8 cellular contexts compared by ENCODE assay signal in genomic region chr2:30666307-30666874, GRCh38.
DNase-seq lines count a peak whose midpoint lies in the region; ATAC-seq and TF ChIP-seq lines count a peak whose summit lies in the region.

No MANE protein-coding gene starts in this region.

- TF ChIP-seq CTCF in WTC11 (IDR thresholded peaks at IDR 0.05) (no peak), kidney epithelial cell (IDR thresholded peaks at IDR 0.05; ENCODE audit: insufficient read depth, low read length, poor library complexity, severe bottlenecking) (no peak)

- no peak overlapping the region for H3K4me3 Mint-ChIP-seq in WTC11
- H3K4me3 Mint-ChIP-seq in activated naive CD8-positive, alpha-beta T cell treated with anti-CD3 and anti-CD28 coated beads, Interleukin-2, amount 50 U/mL, for 24 hours = no peak overlapping the region

- H3K9me3 Mint-ChIP-seq in WTC11 = peaks cover 54% of the 10 kb centered on the region
- H3K9me3 Mint-ChIP-seq in activated naive CD8-positive, alpha-beta T cell treated with anti-CD3 and anti-CD28 coated beads, Interleukin-2, amount 50 U/mL, for 24 hours = peaks cover 31% of the 10 kb centered on the region

- H3K27me3 ChIP-seq in kidney epithelial cell (ENCODE audit: control insufficient read depth, insufficient read depth, low read length) = no peaks in the 10 kb centered on the region

- ATAC-seq in WTC11 (peak; percentile 54), HG02852 (IDR thresholded peaks at IDR 0.05; ENCODE audit: unreplicated experiment) (no peak)
- no peak for ATAC-seq in activated naive CD8-positive, alpha-beta T cell treated with anti-CD3 and anti-CD28 coated beads, Interleukin-2, amount 50 U/mL, for 24 hours

- peaks cover 4% of the 10 kb centered on the region; the same call in 1 of the 2 replicates for H3K27me3 Mint-ChIP-seq in WTC11 (ENCODE audit: low read depth)
- peaks cover 7% of the 10 kb centered on the region for H3K27me3 Mint-ChIP-seq in activated naive CD8-positive, alpha-beta T cell treated with anti-CD3 and anti-CD28 coated beads, Interleukin-2, amount 50 U/mL, for 24 hours

- H3K36me3 ChIP-seq in kidney epithelial cell (ENCODE audit: control insufficient read depth, insufficient read depth, low read length) = no peaks in the 10 kb centered on the region

- CTCF ChIA-PET in WTC11 (lab: Charles Lee) = interaction anchor here (1.0 kb wide), 2 partner anchors 19 to 45 kb away, joined by 4 to 10 read pairs; no protein-coding TSS in a partner anchor

- H3K4me1 Mint-ChIP-seq in WTC11 = no peaks in the 10 kb centered on the region
- H3K4me1 Mint-ChIP-seq in activated naive CD8-positive, alpha-beta T cell treated with anti-CD3 and anti-CD28 coated beads, Interleukin-2, amount 50 U/mL, for 24 hours = peaks cover 12% of the 10 kb centered on the region

- 0 out of 2 replicates have a peak overlapping the region, but pooled peaks have one; percentile 32 for H3K27ac Mint-ChIP-seq in WTC11
- no peak overlapping the region for H3K27ac Mint-ChIP-seq in activated naive CD8-positive, alpha-beta T cell treated with anti-CD3 and anti-CD28 coated beads, Interleukin-2, amount 50 U/mL, for 24 hours

- DNase-seq in Daoy (ENCODE audit: low read depth) (peak; percentile 73), HS-5 (ENCODE audit: low read depth) (peak; percentile 93), WTC11 (ENCODE audit: low spot score) (no peak), kidney epithelial cell (ENCODE audit: low read depth) (peak; percentile 82), NCI-H2107 (lab: John Stamatoyannopoulos, UW) (no peak)
- no peak for DNase-seq in activated CD4-positive, CD25-positive, alpha-beta regulatory T cell treated with anti-CD3 and anti-CD28 coated beads, Interleukin-2, amount 50 U/mL, for 72 hours
- DNase-seq in activated naive CD8-positive, alpha-beta T cell treated with anti-CD3 and anti-CD28 coated beads, Interleukin-2, amount 50 U/mL, for 24 hours = no peak

- no peak overlapping the region for H3K4me3 ChIP-seq in kidney epithelial cell (ENCODE audit: low read depth, low read length)

- POLR2A ChIA-PET in WTC11 (lab: Charles Lee) = no interaction called here

- peaks cover 31% of the 10 kb centered on the region for H3K36me3 Mint-ChIP-seq in WTC11
- peaks cover 8% of the 10 kb centered on the region for H3K36me3 Mint-ChIP-seq in activated naive CD8-positive, alpha-beta T cell treated with anti-CD3 and anti-CD28 coated beads, Interleukin-2, amount 50 U/mL, for 24 hours (ENCODE audit: low read depth)

TF ChIP-seq in WTC11, 78 proteins besides CTCF, POLR2A, EP300 and RAD21:
- no peak for TF ChIP-seq ZNF263 (CRISPR knock-in tag; IDR thresholded peaks at IDR 0.05; ENCODE audit: low read depth)
- no peak for TF ChIP-seq MXD4 (CRISPR knock-in tag; IDR thresholded peaks at IDR 0.05; ENCODE audit: borderline replicate concordance)
- TF ChIP-seq GTF2I (CRISPR knock-in tag; conservative IDR thresholded peaks at IDR 0.05) = no peak
- TF ChIP-seq, protein P1, sequence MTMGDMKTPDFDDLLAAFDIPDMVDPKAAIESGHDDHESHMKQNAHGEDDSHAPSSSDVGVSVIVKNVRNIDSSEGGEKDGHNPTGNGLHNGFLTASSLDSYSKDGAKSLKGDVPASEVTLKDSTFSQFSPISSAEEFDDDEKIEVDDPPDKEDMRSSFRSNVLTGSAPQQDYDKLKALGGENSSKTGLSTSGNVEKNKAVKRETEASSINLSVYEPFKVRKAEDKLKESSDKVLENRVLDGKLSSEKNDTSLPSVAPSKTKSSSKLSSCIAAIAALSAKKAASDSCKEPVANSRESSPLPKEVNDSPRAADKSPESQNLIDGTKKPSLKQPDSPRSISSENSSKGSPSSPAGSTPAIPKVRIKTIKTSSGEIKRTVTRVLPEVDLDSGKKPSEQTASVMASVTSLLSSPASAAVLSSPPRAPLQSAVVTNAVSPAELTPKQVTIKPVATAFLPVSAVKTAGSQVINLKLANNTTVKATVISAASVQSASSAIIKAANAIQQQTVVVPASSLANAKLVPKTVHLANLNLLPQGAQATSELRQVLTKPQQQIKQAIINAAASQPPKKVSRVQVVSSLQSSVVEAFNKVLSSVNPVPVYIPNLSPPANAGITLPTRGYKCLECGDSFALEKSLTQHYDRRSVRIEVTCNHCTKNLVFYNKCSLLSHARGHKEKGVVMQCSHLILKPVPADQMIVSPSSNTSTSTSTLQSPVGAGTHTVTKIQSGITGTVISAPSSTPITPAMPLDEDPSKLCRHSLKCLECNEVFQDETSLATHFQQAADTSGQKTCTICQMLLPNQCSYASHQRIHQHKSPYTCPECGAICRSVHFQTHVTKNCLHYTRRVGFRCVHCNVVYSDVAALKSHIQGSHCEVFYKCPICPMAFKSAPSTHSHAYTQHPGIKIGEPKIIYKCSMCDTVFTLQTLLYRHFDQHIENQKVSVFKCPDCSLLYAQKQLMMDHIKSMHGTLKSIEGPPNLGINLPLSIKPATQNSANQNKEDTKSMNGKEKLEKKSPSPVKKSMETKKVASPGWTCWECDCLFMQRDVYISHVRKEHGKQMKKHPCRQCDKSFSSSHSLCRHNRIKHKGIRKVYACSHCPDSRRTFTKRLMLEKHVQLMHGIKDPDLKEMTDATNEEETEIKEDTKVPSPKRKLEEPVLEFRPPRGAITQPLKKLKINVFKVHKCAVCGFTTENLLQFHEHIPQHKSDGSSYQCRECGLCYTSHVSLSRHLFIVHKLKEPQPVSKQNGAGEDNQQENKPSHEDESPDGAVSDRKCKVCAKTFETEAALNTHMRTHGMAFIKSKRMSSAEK (CRISPR knock-in tag; IDR thresholded peaks at IDR 0.05; ENCODE audit: borderline replicate concordance) = no peak
- TF ChIP-seq ZNF423 (CRISPR knock-in tag; IDR thresholded peaks at IDR 0.05) = no peak
- no peak for TF ChIP-seq USF1 (CRISPR knock-in tag; IDR thresholded peaks at IDR 0.05)
- TF ChIP-seq E2F4 (CRISPR knock-in tag; IDR thresholded peaks at IDR 0.05; ENCODE audit: borderline replicate concordance, low read depth) = no peak

Comparison
In these comparisons a context has a peak if more than half of its experiments do, and no peak if none do; other contexts are left out.
1. DNase-seq: peak in Daoy (single experiment), HS-5 (single experiment) and kidney epithelial cell (single experiment); none in WTC11 (single experiment), activated CD4-positive, CD25-positive, alpha-beta regulatory T cell treated with anti-CD3 and anti-CD28 coated beads, Interleukin-2, amount 50 U/mL, for 72 hours (single experiment), NCI-H2107 (single experiment) and activated naive CD8-positive, alpha-beta T cell treated with anti-CD3 and anti-CD28 coated beads, Interleukin-2, amount 50 U/mL, for 24 hours (single experiment).